In genomic region chr6:46899636-46900035, GRCh38 we compare ENCODE assay signal across 11 cellular contexts. TPM values are rescaled to one million over a fixed set of nuclear protein-coding genes. Genes with fewer than 3 reads are reported as not detected.
"Had no signal": no experiment of that assay in that cellular context is flagged by ENCODE, and none has a peak within 500 bp of the region (broad histone marks: within the 10 kb centered on the region; RNA-seq: fewer than 3 reads in every experiment).

No MANE protein-coding gene starts in this region.

- H3K36me3 ChIP-seq: ascending aorta, colonic mucosa, ovary, transverse colon had no signal

- H3K9me3 ChIP-seq: ascending aorta, colonic mucosa, ovary, transverse colon had no signal

- H3K27me3 ChIP-seq: ascending aorta, colonic mucosa, ovary, transverse colon had no signal

- H3K4me3 ChIP-seq: ascending aorta, colonic mucosa, ovary, transverse colon had no signal

- H3K4me1 ChIP-seq: ascending aorta, colonic mucosa had no signal

- DNase-seq: activated CD4-positive, alpha-beta T cell treated with anti-CD3 and anti-CD28 coated beads for 36 hours; activated CD8-positive, alpha-beta memory T cell treated with anti-CD3 and anti-CD28 coated beads, Interleukin-2, amount 50 U/mL, for 4 hours; activated CD8-positive, alpha-beta T cell treated with anti-CD3 and anti-CD28 coated beads for 36 hours; activated naive CD8-positive, alpha-beta T cell treated with anti-CD3 and anti-CD28 coated beads, Interleukin-2, amount 10 ng/mL, durations not matched to agents 7 days and 5 days; colonic mucosa; immature natural killer cell; left cardiac atrium; ovary; SW 1271; transverse colon had no signal

- H3K27ac ChIP-seq: ascending aorta, colonic mucosa, ovary, transverse colon had no signal

RNA-seq across cellular contexts. Expression of gene ADGRF5, which starts 22.1 kb away (rescaled TPM):
- total RNA-seq: activated CD4-positive, alpha-beta T cell treated with anti-CD3 and anti-CD28 coated beads for 36 hours; activated CD8-positive, alpha-beta T cell treated with anti-CD3 and anti-CD28 coated beads for 36 hours; activated naive CD8-positive, alpha-beta T cell treated with anti-CD3 and anti-CD28 coated beads, Interleukin-2, amount 10 ng/mL, durations not matched to agents 7 days and 5 days had no signal
- polyA plus RNA-seq: immature natural killer cell had no signal
